Comparison of ENCODE assay signal across 27 cellular contexts in genomic region chr4:182023469-182023868, GRCh38.
DNase-seq lines count a peak whose midpoint lies in the region; ATAC-seq and TF ChIP-seq lines count a peak whose summit lies in the region.
"Had no signal": no experiment of that assay in that cellular context is flagged by ENCODE, and none has a peak within 500 bp of the region (broad histone marks: within the 10 kb centered on the region; RNA-seq: fewer than 3 reads in every experiment).

No MANE protein-coding gene starts in this region.

- ATAC-seq in GM21367 (IDR thresholded peaks at IDR 0.05; ENCODE audit: unreplicated experiment) (no peak), HG03175 (IDR thresholded peaks at IDR 0.05; ENCODE audit: unreplicated experiment) (no peak)
- ATAC-seq: activated CD8-positive, alpha-beta T cell treated with anti-CD3 and anti-CD28 coated beads, Interleukin-2, amount 10 ng/mL, durations not matched to agents 7 days and 5 days; GM23338; psoas muscle; stimulated activated naive B cell treated with anti-CD40 and anti-IgM and Interleukin-4, amounts not matched to agents 10 μg/mL and 1 μg/mL and 100 μg/mL, for 72 hours had no signal

- no peaks in the 10 kb centered on the region for H4K20me1 ChIP-seq in osteoblast (ENCODE audit: insufficient read depth, low read length)

- TF ChIP-seq CTCF in osteoblast (IDR thresholded peaks at IDR 0.05; ENCODE audit: extremely low read depth, low read depth, low read length), result no peak

- H3K27me3 ChIP-seq in osteoblast (ENCODE audit: insufficient read depth, low read length), result no peaks in the 10 kb centered on the region
- H3K27me3 ChIP-seq: Peyer's patch, SJSA1 had no signal

- H3K4me2 ChIP-seq in osteoblast (ENCODE audit: insufficient read depth, low read length), result peak overlapping the region; percentile 47

- H3K4me3 ChIP-seq in osteoblast (ENCODE audit: insufficient read depth, low read length), result no peak overlapping the region
- H3K4me3 ChIP-seq: coronary artery, GM23338, Peyer's patch, psoas muscle, SJSA1 had no signal

- no peaks in the 10 kb centered on the region for H3K36me3 ChIP-seq in osteoblast (ENCODE audit: insufficient read depth, low read length)
- H3K36me3 ChIP-seq: Peyer's patch, SJSA1 had no signal

- no peaks in the 10 kb centered on the region for H3K9me3 ChIP-seq in osteoblast (ENCODE audit: low read depth, low read length)
- H3K9me3 ChIP-seq: Peyer's patch, psoas muscle, SJSA1 had no signal

- peaks cover 10% of the 10 kb centered on the region for H3K4me1 ChIP-seq in osteoblast (ENCODE audit: insufficient read depth, low read length)
- H3K4me1 ChIP-seq: Peyer's patch, psoas muscle had no signal

- no peak overlapping the region for H3K27ac ChIP-seq in osteoblast (ENCODE audit: low read depth, low read length)
- H3K27ac ChIP-seq: 22Rv1, coronary artery, Peyer's patch, psoas muscle, SJSA1 had no signal

- H2AFZ ChIP-seq in osteoblast (ENCODE audit: low read length), result no peak overlapping the region
- H2AFZ ChIP-seq: GM23338 had no signal

- H3K79me2 ChIP-seq in osteoblast (ENCODE audit: insufficient read depth, low read length), result no peaks in the 10 kb centered on the region

- DNase-seq in DMS79 treated with DMSO at 0.1 percent for 48 hours (lab: John Stamatoyannopoulos, UW), result peak; percentile 35
- no peak for DNase-seq in DMS79 (lab: John Stamatoyannopoulos, UW)
- DNase-seq in NCI-H1436 treated with DMSO at 0.1 percent for 48 hours (lab: John Stamatoyannopoulos, UW), result peak; percentile 23
- DNase-seq in NCI-H510A treated with DMSO at 0.1 percent for 48 hours (lab: John Stamatoyannopoulos, UW), result peak; percentile 50
- DNase-seq in osteoblast (ENCODE audit: insufficient read length, low spot score, missing footprints), result no peak
- DNase-seq in D341Med (ENCODE audit: low spot score), result no peak
- DNase-seq: activated CD4-positive, CD25-positive, alpha-beta regulatory T cell; activated CD8-positive, alpha-beta T cell treated with anti-CD3 and anti-CD28 coated beads, Interleukin-2, amount 10 ng/mL, durations not matched to agents 7 days and 5 days; activated naive CD8-positive, alpha-beta T cell treated with anti-CD3 and anti-CD28 coated beads for 36 hours; aorta; effector memory CD4-positive, alpha-beta T cell; erythroblast; glutamatergic neuron; HFFc6; Karpas-422; naive B cell; NCI-H345; Peyer's patch; psoas muscle; stimulated activated CD4-positive, alpha-beta T cell treated with anti-CD3 and anti-CD28 coated beads, Interleukin-15, amount 100 ng/mL, for 24 hours; stimulated activated naive B cell treated with anti-CD40 and anti-IgM and Interleukin-4, amounts not matched to agents 10 μg/mL and 1 μg/mL and 100 μg/mL, for 72 hours had no signal

Comparison
In these comparisons a context has a peak if more than half of its experiments do, and no peak if none do; other contexts are left out.
1. DNase-seq: peak in DMS79 treated with DMSO at 0.1 percent for 48 hours (single experiment), NCI-H1436 treated with DMSO at 0.1 percent for 48 hours (single experiment) and NCI-H510A treated with DMSO at 0.1 percent for 48 hours (single experiment); none in DMS79 (single experiment), osteoblast (single experiment) and D341Med (single experiment).